1 cellular context compared by ENCODE assay signal in the genomic region with DNA sequence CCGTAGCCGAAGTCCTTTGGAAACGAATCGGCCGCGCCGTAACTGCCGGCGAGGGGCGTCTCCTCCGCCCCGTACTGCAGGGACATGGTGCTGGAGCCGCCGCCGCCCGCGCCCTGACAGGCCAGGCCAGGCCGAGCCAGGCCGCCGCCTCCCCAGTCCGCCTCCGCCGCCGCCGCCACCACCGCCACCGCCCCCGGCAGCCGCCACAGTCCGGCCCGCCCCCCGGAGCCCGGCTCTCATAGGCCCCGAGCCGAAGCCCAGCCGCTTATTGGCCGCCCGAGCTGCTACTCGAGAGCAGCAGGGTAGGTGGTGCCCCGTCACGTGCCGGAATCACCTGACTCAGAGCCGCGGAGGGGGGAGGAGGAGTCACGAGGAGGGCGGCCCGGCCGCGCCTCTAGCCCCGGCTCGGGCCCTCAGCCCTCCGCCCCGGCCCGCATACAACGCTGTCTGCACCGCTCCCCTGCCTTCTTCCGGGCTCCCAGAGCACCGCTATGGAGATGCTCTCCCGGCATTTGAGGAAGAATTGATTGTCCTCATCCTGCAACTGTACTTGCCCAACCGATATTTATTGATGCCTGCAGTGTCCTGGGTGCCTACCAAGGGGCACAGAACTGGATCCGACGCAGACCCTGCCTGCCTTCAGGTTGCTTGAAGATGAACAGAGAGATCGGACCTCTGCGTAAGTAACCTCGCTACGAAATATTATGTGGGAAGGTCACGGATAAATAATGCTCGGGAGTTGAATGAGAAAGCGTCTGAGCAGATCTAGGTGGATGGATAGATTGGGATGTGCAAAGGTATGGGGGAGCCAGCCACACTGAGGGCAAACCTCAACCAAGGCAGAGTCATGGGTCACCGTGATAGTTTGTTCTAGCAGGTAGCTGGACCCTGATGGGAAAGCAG.
TF ChIP-seq lines count a peak whose summit lies in the region.

A gene with protein sequence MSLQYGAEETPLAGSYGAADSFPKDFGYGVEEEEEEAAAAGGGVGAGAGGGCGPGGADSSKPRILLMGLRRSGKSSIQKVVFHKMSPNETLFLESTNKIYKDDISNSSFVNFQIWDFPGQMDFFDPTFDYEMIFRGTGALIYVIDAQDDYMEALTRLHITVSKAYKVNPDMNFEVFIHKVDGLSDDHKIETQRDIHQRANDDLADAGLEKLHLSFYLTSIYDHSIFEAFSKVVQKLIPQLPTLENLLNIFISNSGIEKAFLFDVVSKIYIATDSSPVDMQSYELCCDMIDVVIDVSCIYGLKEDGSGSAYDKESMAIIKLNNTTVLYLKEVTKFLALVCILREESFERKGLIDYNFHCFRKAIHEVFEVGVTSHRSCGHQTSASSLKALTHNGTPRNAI (minus strand): TSS at position 212 of the 903 bp plus-strand sequence. CDS start 126 bp downstream, at position 86.

TF ChIP-seq in HepG2, 621 proteins besides CTCF, POLR2A, EP300 and RAD21 (continued from another document and continues in another):
- TF ChIP-seq, protein P1, sequence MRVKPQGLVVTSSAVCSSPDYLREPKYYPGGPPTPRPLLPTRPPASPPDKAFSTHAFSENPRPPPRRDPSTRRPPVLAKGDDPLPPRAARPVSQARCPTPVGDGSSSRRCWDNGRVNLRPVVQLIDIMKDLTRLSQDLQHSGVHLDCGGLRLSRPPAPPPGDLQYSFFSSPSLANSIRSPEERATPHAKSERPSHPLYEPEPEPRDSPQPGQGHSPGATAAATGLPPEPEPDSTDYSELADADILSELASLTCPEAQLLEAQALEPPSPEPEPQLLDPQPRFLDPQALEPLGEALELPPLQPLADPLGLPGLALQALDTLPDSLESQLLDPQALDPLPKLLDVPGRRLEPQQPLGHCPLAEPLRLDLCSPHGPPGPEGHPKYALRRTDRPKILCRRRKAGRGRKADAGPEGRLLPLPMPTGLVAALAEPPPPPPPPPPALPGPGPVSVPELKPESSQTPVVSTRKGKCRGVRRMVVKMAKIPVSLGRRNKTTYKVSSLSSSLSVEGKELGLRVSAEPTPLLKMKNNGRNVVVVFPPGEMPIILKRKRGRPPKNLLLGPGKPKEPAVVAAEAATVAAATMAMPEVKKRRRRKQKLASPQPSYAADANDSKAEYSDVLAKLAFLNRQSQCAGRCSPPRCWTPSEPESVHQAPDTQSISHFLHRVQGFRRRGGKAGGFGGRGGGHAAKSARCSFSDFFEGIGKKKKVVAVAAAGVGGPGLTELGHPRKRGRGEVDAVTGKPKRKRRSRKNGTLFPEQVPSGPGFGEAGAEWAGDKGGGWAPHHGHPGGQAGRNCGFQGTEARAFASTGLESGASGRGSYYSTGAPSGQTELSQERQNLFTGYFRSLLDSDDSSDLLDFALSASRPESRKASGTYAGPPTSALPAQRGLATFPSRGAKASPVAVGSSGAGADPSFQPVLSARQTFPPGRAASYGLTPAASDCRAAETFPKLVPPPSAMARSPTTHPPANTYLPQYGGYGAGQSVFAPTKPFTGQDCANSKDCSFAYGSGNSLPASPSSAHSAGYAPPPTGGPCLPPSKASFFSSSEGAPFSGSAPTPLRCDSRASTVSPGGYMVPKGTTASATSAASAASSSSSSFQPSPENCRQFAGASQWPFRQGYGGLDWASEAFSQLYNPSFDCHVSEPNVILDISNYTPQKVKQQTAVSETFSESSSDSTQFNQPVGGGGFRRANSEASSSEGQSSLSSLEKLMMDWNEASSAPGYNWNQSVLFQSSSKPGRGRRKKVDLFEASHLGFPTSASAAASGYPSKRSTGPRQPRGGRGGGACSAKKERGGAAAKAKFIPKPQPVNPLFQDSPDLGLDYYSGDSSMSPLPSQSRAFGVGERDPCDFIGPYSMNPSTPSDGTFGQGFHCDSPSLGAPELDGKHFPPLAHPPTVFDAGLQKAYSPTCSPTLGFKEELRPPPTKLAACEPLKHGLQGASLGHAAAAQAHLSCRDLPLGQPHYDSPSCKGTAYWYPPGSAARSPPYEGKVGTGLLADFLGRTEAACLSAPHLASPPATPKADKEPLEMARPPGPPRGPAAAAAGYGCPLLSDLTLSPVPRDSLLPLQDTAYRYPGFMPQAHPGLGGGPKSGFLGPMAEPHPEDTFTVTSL (CRISPR knock-in tag; IDR thresholded peaks at IDR 0.05; ENCODE audit: borderline replicate concordance) = no peak
- TF ChIP-seq RFXANK (CRISPR knock-in tag; IDR thresholded peaks at IDR 0.05) (no peak), RBAK (CRISPR knock-in tag; IDR thresholded peaks at IDR 0.05) (no peak), PHF21A (CRISPR knock-in tag; IDR thresholded peaks at IDR 0.05) (peak; percentile 10; the same call in 1 of the 2 replicates), ONECUT2 (CRISPR knock-in tag; IDR thresholded peaks at IDR 0.05) (no peak), NFIC (IDR thresholded peaks at IDR 0.05; ENCODE audit: low read length) (no peak), GZF1 (CRISPR knock-in tag; IDR thresholded peaks at IDR 0.05) (no peak), ZNF572 (CRISPR knock-in tag; IDR thresholded peaks at IDR 0.05) (peak; percentile 87; the same call in 1 of the 2 replicates), NPAS2 (CRISPR knock-in tag; IDR thresholded peaks at IDR 0.05; ENCODE audit: borderline replicate concordance) (no peak), PAF1 (CRISPR knock-in tag; IDR thresholded peaks at IDR 0.05) (no peak), ARNT (IDR thresholded peaks at IDR 0.05) (no peak), ZKSCAN1 (IDR thresholded peaks at IDR 0.05; ENCODE audit: low read length) (no peak), KDM5B (CRISPR knock-in tag; IDR thresholded peaks at IDR 0.05; ENCODE audit: borderline replicate concordance) (0 out of 2 replicates have a peak, but pooled peaks have one; percentile 54), ZNF670 (CRISPR knock-in tag; IDR thresholded peaks at IDR 0.05; ENCODE audit: borderline replicate concordance) (no peak), SRF (IDR thresholded peaks at IDR 0.05; ENCODE audit: low read depth, low read length) (no peak), TCF12 (IDR thresholded peaks at IDR 0.05) (no peak), TCF12 (CRISPR knock-in tag; IDR thresholded peaks at IDR 0.05) (no peak), ZNF350 (CRISPR knock-in tag; IDR thresholded peaks at IDR 0.05; ENCODE audit: borderline replicate concordance, low read depth) (no peak; the same call in 1 of the 2 replicates), REPIN1 (CRISPR knock-in tag; IDR thresholded peaks at IDR 0.05; ENCODE audit: borderline replicate concordance, low read depth) (no peak), ZNF446 (CRISPR knock-in tag; IDR thresholded peaks at IDR 0.05) (0 out of 2 replicates have a peak, but pooled peaks have one; percentile 58), SYNCRIP (IDR thresholded peaks at IDR 0.05; ENCODE audit: insufficient read depth, low read depth, low read length) (no peak), DMAP1 (CRISPR knock-in tag; IDR thresholded peaks at IDR 0.05) (peak; percentile 60; the same call in 1 of the 2 replicates), ZNF660 (CRISPR knock-in tag; IDR thresholded peaks at IDR 0.05; ENCODE audit: borderline replicate concordance, low read depth) (no peak), MAFF (IDR thresholded peaks at IDR 0.05; ENCODE audit: low read depth, low read length) (no peak), ZNF776 (CRISPR knock-in tag; IDR thresholded peaks at IDR 0.05) (no peak), HMG20B (CRISPR knock-in tag; conservative IDR thresholded peaks at IDR 0.05) (no peak), ZFP90 (CRISPR knock-in tag; IDR thresholded peaks at IDR 0.05; ENCODE audit: borderline replicate concordance) (peak; percentile 72), MED13 (CRISPR knock-in tag; IDR thresholded peaks at IDR 0.05) (no peak), HDAC1 (CRISPR knock-in tag; IDR thresholded peaks at IDR 0.05) (peak; percentile 91), BORCS8-MEF2B (CRISPR knock-in tag; IDR thresholded peaks at IDR 0.05) (no peak; the same call in 1 of the 2 replicates), CC2D1A (CRISPR knock-in tag; IDR thresholded peaks at IDR 0.05) (no peak), ZNF570 (CRISPR knock-in tag; IDR thresholded peaks at IDR 0.05; ENCODE audit: borderline replicate concordance) (no peak), NKX3-1 (CRISPR knock-in tag; IDR thresholded peaks at IDR 0.05) (no peak), ZNF207 (IDR thresholded peaks at IDR 0.05; ENCODE audit: borderline replicate concordance) (no peak), ZSCAN12 (CRISPR knock-in tag; IDR thresholded peaks at IDR 0.05) (no peak), NFYC (CRISPR knock-in tag; IDR thresholded peaks at IDR 0.05) (peak; percentile 90), ZNF724P (CRISPR knock-in tag; IDR thresholded peaks at IDR 0.05; ENCODE audit: borderline replicate concordance) (peak; percentile 4; the same call in 1 of the 2 replicates), KLF6 (CRISPR knock-in tag; IDR thresholded peaks at IDR 0.05) (peak; percentile 77; the same call in 1 of the 2 replicates), NFKB2 (CRISPR knock-in tag; IDR thresholded peaks at IDR 0.05; ENCODE audit: borderline replicate concordance) (no peak), PAWR (CRISPR knock-in tag; IDR thresholded peaks at IDR 0.05; ENCODE audit: borderline replicate concordance) (no peak)
- TF ChIP-seq, protein P2, sequence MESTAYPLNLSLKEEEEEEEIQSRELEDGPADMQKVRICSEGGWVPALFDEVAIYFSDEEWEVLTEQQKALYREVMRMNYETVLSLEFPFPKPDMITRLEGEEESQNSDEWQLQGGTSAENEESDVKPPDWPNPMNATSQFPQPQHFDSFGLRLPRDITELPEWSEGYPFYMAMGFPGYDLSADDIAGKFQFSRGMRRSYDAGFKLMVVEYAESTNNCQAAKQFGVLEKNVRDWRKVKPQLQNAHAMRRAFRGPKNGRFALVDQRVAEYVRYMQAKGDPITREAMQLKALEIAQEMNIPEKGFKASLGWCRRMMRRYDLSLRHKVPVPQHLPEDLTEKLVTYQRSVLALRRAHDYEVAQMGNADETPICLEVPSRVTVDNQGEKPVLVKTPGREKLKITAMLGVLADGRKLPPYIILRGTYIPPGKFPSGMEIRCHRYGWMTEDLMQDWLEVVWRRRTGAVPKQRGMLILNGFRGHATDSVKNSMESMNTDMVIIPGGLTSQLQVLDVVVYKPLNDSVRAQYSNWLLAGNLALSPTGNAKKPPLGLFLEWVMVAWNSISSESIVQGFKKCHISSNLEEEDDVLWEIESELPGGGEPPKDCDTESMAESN (CRISPR knock-in tag; conservative IDR thresholded peaks at IDR 0.05) = peak; percentile 49; the same call in 1 of the 2 replicates
- TF ChIP-seq, protein P3, sequence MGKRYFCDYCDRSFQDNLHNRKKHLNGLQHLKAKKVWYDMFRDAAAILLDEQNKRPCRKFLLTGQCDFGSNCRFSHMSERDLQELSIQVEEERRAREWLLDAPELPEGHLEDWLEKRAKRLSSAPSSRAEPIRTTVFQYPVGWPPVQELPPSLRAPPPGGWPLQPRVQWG (CRISPR knock-in tag; IDR thresholded peaks at IDR 0.05; ENCODE audit: borderline replicate concordance, low read depth) = no peak
- TF ChIP-seq, protein P4, sequence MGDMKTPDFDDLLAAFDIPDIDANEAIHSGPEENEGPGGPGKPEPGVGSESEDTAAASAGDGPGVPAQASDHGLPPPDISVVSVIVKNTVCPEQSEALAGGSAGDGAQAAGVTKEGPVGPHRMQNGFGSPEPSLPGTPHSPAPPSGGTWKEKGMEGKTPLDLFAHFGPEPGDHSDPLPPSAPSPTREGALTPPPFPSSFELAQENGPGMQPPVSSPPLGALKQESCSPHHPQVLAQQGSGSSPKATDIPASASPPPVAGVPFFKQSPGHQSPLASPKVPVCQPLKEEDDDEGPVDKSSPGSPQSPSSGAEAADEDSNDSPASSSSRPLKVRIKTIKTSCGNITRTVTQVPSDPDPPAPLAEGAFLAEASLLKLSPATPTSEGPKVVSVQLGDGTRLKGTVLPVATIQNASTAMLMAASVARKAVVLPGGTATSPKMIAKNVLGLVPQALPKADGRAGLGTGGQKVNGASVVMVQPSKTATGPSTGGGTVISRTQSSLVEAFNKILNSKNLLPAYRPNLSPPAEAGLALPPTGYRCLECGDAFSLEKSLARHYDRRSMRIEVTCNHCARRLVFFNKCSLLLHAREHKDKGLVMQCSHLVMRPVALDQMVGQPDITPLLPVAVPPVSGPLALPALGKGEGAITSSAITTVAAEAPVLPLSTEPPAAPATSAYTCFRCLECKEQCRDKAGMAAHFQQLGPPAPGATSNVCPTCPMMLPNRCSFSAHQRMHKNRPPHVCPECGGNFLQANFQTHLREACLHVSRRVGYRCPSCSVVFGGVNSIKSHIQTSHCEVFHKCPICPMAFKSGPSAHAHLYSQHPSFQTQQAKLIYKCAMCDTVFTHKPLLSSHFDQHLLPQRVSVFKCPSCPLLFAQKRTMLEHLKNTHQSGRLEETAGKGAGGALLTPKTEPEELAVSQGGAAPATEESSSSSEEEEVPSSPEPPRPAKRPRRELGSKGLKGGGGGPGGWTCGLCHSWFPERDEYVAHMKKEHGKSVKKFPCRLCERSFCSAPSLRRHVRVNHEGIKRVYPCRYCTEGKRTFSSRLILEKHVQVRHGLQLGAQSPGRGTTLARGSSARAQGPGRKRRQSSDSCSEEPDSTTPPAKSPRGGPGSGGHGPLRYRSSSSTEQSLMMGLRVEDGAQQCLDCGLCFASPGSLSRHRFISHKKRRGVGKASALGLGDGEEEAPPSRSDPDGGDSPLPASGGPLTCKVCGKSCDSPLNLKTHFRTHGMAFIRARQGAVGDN (CRISPR knock-in tag; IDR thresholded peaks at IDR 0.05) = peak; percentile 79
- TF ChIP-seq, protein P5, sequence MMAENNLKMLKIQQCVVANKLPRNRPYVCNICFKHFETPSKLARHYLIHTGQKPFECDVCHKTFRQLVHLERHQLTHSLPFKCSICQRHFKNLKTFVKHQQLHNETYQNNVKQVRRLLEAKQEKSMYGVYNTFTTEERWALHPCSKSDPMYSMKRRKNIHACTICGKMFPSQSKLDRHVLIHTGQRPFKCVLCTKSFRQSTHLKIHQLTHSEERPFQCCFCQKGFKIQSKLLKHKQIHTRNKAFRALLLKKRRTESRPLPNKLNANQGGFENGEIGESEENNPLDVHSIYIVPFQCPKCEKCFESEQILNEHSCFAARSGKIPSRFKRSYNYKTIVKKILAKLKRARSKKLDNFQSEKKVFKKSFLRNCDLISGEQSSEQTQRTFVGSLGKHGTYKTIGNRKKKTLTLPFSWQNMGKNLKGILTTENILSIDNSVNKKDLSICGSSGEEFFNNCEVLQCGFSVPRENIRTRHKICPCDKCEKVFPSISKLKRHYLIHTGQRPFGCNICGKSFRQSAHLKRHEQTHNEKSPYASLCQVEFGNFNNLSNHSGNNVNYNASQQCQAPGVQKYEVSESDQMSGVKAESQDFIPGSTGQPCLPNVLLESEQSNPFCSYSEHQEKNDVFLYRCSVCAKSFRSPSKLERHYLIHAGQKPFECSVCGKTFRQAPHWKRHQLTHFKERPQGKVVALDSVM (CRISPR knock-in tag; IDR thresholded peaks at IDR 0.05) = no peak
- TF ChIP-seq, protein P6, sequence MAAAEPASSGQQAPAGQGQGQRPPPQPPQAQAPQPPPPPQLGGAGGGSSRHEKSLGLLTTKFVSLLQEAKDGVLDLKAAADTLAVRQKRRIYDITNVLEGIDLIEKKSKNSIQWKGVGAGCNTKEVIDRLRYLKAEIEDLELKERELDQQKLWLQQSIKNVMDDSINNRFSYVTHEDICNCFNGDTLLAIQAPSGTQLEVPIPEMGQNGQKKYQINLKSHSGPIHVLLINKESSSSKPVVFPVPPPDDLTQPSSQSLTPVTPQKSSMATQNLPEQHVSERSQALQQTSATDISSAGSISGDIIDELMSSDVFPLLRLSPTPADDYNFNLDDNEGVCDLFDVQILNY (CRISPR knock-in tag; conservative IDR thresholded peaks at IDR 0.05) = no peak
